Comparison of ENCODE assay signal across 18 cellular contexts in the genomic region with DNA sequence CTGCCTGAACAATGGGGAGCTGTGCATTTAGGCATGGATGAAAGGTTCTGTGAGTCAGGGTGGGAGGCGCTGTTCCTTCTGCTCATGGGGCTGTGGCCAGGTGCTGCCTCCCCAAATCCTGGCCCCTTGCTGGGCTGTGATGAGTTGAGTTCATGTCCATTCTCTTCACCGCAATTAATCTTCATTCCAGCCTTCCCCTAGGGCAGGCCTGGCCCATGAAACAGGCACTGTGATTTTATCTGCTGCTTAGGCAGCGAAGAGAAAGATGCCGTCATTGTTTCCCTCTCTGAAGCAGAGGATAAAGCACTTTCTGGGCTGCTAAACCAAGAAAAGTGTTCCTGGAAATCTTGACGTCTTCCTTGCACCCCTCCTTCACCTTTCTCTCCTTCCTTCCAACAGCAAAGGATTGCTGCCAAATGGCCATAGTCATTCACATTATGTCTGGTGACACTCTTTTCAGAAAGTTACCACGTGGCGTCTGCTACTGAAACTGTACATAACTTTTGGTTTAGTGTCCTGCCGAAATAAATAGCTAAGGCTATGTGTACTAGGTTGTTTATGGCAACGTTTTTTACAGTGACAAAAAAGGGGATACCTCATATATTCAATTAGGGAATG.
"Had no signal": no experiment of that assay in that cellular context is flagged by ENCODE, and none has a peak within 500 bp of the region (broad histone marks: within the 10 kb centered on the region; RNA-seq: fewer than 3 reads in every experiment).

No MANE protein-coding gene starts in this region.

- H3K27me3 Mint-ChIP-seq: progenitor cell of endocrine pancreas had no signal

- H3K4me3 ChIP-seq: body of pancreas, colonic mucosa, esophagus squamous epithelium, right atrium auricular region had no signal

- H3K36me3 ChIP-seq: colonic mucosa, esophagus squamous epithelium, right atrium auricular region had no signal

- H3K27ac ChIP-seq: body of pancreas, colonic mucosa, esophagus squamous epithelium, foreskin keratinocyte, testis had no signal

- H3K27ac Mint-ChIP-seq: activated CD4-positive, alpha-beta memory T cell treated with anti-CD3 and anti-CD28 coated beads for 36 hours; activated CD8-positive, alpha-beta memory T cell treated with anti-CD3 and anti-CD28 coated beads, Interleukin-2, amount 10 ng/mL, durations not matched to agents 7 days and 5 days; activated naive CD4-positive, alpha-beta T cell treated with anti-CD3 and anti-CD28 coated beads, Interleukin-2, amount 50 U/mL, for 24 hours; activated T-cell treated with anti-CD3 and anti-CD28 coated beads, Interleukin-2, amount 50 U/mL, for 24 hours; natural killer cell; progenitor cell of endocrine pancreas; stimulated activated naive CD8-positive, alpha-beta T cell treated with anti-CD3 and anti-CD28 coated beads, Interleukin-15, Interleukin-2, amounts not matched to agents 100 ng/mL and 50 ng/mL, for 24 hours had no signal

- H3K27me3 ChIP-seq: body of pancreas, colonic mucosa, esophagus squamous epithelium, foreskin keratinocyte, right atrium auricular region, testis had no signal

- DNase-seq: activated CD4-positive, alpha-beta memory T cell treated with anti-CD3 and anti-CD28 coated beads for 36 hours; activated CD4-positive, alpha-beta T cell treated with anti-CD3 and anti-CD28 coated beads for 1 hour; activated CD8-positive, alpha-beta memory T cell treated with anti-CD3 and anti-CD28 coated beads, Interleukin-2, amount 10 ng/mL, durations not matched to agents 7 days and 5 days; activated effector memory CD4-positive, alpha-beta T cell treated with Interleukin-2 at 50 U/mL for 16 hours; activated T-cell treated with anti-CD3 and anti-CD28 coated beads, Interleukin-2, amount 50 U/mL, for 24 hours; body of pancreas; central memory CD4-positive, alpha-beta T cell; colonic mucosa; effector CD4-positive, alpha-beta T cell; esophagus squamous epithelium; foreskin keratinocyte; mammary epithelial cell; natural killer cell; testis had no signal

- H3K9me3 Mint-ChIP-seq: activated CD4-positive, alpha-beta memory T cell treated with anti-CD3 and anti-CD28 coated beads for 36 hours; activated naive CD4-positive, alpha-beta T cell treated with anti-CD3 and anti-CD28 coated beads, Interleukin-2, amount 50 U/mL, for 24 hours; activated T-cell treated with anti-CD3 and anti-CD28 coated beads, Interleukin-2, amount 50 U/mL, for 24 hours; natural killer cell; stimulated activated naive CD8-positive, alpha-beta T cell treated with anti-CD3 and anti-CD28 coated beads, Interleukin-15, Interleukin-2, amounts not matched to agents 100 ng/mL and 50 ng/mL, for 24 hours had no signal

- ATAC-seq: activated CD8-positive, alpha-beta memory T cell treated with anti-CD3 and anti-CD28 coated beads, Interleukin-2, amount 10 ng/mL, durations not matched to agents 7 days and 5 days; body of pancreas; foreskin keratinocyte; natural killer cell had no signal

- H3K36me3 Mint-ChIP-seq: activated CD4-positive, alpha-beta memory T cell treated with anti-CD3 and anti-CD28 coated beads for 36 hours; activated CD8-positive, alpha-beta memory T cell treated with anti-CD3 and anti-CD28 coated beads, Interleukin-2, amount 10 ng/mL, durations not matched to agents 7 days and 5 days; activated naive CD4-positive, alpha-beta T cell treated with anti-CD3 and anti-CD28 coated beads, Interleukin-2, amount 50 U/mL, for 24 hours; natural killer cell had no signal

- H3K4me1 ChIP-seq: body of pancreas, colonic mucosa, foreskin keratinocyte had no signal

- H3K4me3 Mint-ChIP-seq: activated CD4-positive, alpha-beta memory T cell treated with anti-CD3 and anti-CD28 coated beads for 36 hours; activated CD8-positive, alpha-beta memory T cell treated with anti-CD3 and anti-CD28 coated beads, Interleukin-2, amount 10 ng/mL, durations not matched to agents 7 days and 5 days; activated naive CD4-positive, alpha-beta T cell treated with anti-CD3 and anti-CD28 coated beads, Interleukin-2, amount 50 U/mL, for 24 hours; activated T-cell treated with anti-CD3 and anti-CD28 coated beads, Interleukin-2, amount 50 U/mL, for 24 hours; natural killer cell; stimulated activated naive CD8-positive, alpha-beta T cell treated with anti-CD3 and anti-CD28 coated beads, Interleukin-15, Interleukin-2, amounts not matched to agents 100 ng/mL and 50 ng/mL, for 24 hours had no signal

- H3K9me3 ChIP-seq: body of pancreas, colonic mucosa, esophagus squamous epithelium, right atrium auricular region, testis had no signal
